Comparison of ENCODE assay signal across 38 cellular contexts in the genomic region with DNA sequence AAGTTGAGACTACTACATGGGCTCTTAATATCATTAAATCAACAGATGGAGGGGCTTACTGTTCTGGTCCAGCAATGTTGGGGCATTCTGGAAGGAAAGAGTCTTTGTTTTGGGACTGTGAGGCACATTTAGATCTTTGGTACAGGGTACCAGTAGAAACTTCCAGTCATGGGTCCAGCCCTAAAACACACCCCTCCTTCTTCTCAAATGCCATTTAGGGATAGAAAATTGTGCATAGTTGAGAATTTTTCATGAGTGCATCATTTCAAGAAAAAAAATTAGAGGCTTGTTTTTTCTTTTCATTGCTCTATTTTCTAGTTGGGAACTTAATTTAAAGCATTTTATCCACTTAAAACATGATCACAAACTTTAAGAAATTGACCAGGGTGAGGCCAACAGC. TPM values are rescaled to one million over a fixed set of nuclear protein-coding genes. Genes with fewer than 3 reads are reported as not detected.
"Had no signal": no experiment of that assay in that cellular context is flagged by ENCODE, and none has a peak within 500 bp of the region (broad histone marks: within the 10 kb centered on the region; RNA-seq: fewer than 3 reads in every experiment).

No MANE protein-coding gene starts in this region.

- H3K27ac ChIP-seq: adrenal gland, brain microvascular endothelial cell, dorsolateral prefrontal cortex, pancreas, prostate gland, upper lobe of right lung had no signal

- H3K4me1 ChIP-seq: adrenal gland, pancreas, prostate gland, upper lobe of right lung had no signal

- H3K4me3 Mint-ChIP-seq: activated CD4-positive, alpha-beta T cell treated with anti-CD3 and anti-CD28 coated beads for 36 hours; activated CD8-positive, alpha-beta memory T cell treated with anti-CD3 and anti-CD28 coated beads, Interleukin-2, amount 10 ng/mL, durations not matched to agents 7 days and 5 days; activated CD8-positive, alpha-beta T cell treated with anti-CD3 and anti-CD28 coated beads, Interleukin-2, amount 10 ng/mL, durations not matched to agents 7 days and 5 days; activated naive CD8-positive, alpha-beta T cell; immature natural killer cell; memory B cell; naive thymus-derived CD8-positive, alpha-beta T cell; neural crest cell; stimulated activated effector memory CD8-positive, alpha-beta T cell treated with anti-CD3 and anti-CD28 coated beads, Interleukin-12 subunit alpha, Interleukin-12 subunit beta, amount 100 ng/mL, for 72 hours; stimulated activated naive CD8-positive, alpha-beta T cell treated with anti-CD3 and anti-CD28 coated beads, Interleukin-15, Interleukin-2, amounts not matched to agents 100 ng/mL and 50 ng/mL, for 24 hours; T-helper 2 cell treated with Interferon-gamma antibody and Interleukin-4, amounts not matched to agents 5 μg/mL and 100 μg/mL, for 36 hours had no signal

- H3K36me3 ChIP-seq: adrenal gland, brain microvascular endothelial cell, pancreas, prostate gland, upper lobe of right lung had no signal

- ATAC-seq: activated CD4-positive, alpha-beta T cell treated with anti-CD3 and anti-CD28 coated beads for 36 hours; activated CD8-positive, alpha-beta memory T cell treated with anti-CD3 and anti-CD28 coated beads, Interleukin-2, amount 10 ng/mL, durations not matched to agents 7 days and 5 days; activated CD8-positive, alpha-beta T cell treated with anti-CD3 and anti-CD28 coated beads, Interleukin-2, amount 10 ng/mL, durations not matched to agents 7 days and 5 days; naive thymus-derived CD8-positive, alpha-beta T cell; pancreas; sciatic nerve; stimulated activated effector memory CD8-positive, alpha-beta T cell treated with anti-CD3 and anti-CD28 coated beads, Interleukin-12 subunit alpha, Interleukin-12 subunit beta, amount 100 ng/mL, for 72 hours; upper lobe of right lung had no signal

- DNase-seq: activated CD4-positive, alpha-beta T cell treated with anti-CD3 and anti-CD28 coated beads for 36 hours; activated CD4-positive, CD25-positive, alpha-beta regulatory T cell; activated CD8-positive, alpha-beta memory T cell treated with anti-CD3 and anti-CD28 coated beads, Interleukin-2, amount 10 ng/mL, durations not matched to agents 7 days and 5 days; activated CD8-positive, alpha-beta T cell treated with anti-CD3 and anti-CD28 coated beads, Interleukin-2, amount 10 ng/mL, durations not matched to agents 7 days and 5 days; activated naive CD4-positive, alpha-beta T cell; activated T-cell treated with anti-CD3 and anti-CD28 coated beads, Interleukin-2, amount 50 U/mL, for 48 hours; adrenal gland; aorta; brain microvascular endothelial cell; caudate nucleus; dorsolateral prefrontal cortex; effector memory CD4-positive, alpha-beta T cell; foreskin fibroblast; head of caudate nucleus; hypothalamus; immature natural killer cell; naive thymus-derived CD8-positive, alpha-beta T cell; nucleus accumbens; pancreas; retina; stimulated activated CD4-positive, alpha-beta T cell treated with anti-CD3 and anti-CD28 coated beads, Interleukin-12 subunit alpha, Interleukin-12 subunit beta, amount 100 ng/mL, for 4 hours; stimulated activated CD4-positive, alpha-beta T cell treated with anti-CD3 and anti-CD28 coated beads, Interleukin-4, amount 100 ng/mL, for 1 hour; T-helper 1 cell; upper lobe of right lung had no signal

- H3K27ac Mint-ChIP-seq: activated CD4-positive, alpha-beta T cell treated with anti-CD3 and anti-CD28 coated beads for 36 hours; activated CD8-positive, alpha-beta memory T cell treated with anti-CD3 and anti-CD28 coated beads, Interleukin-2, amount 10 ng/mL, durations not matched to agents 7 days and 5 days; activated CD8-positive, alpha-beta T cell treated with anti-CD3 and anti-CD28 coated beads, Interleukin-2, amount 10 ng/mL, durations not matched to agents 7 days and 5 days; activated naive CD8-positive, alpha-beta T cell; activated T-helper 2 cell treated with anti-CD3 and anti-CD28 coated beads, Interferon-gamma antibody, Interleukin-2, Interleukin-4, amounts not matched to agents 10 μg/mL and 5 μg/mL and 100 μg/mL, durations not matched to agents 14 hours and 24 hours and 36 hours; immature natural killer cell; memory B cell; naive thymus-derived CD8-positive, alpha-beta T cell; stimulated activated effector memory CD8-positive, alpha-beta T cell treated with anti-CD3 and anti-CD28 coated beads, Interleukin-12 subunit alpha, Interleukin-12 subunit beta, amount 100 ng/mL, for 72 hours; stimulated activated naive CD8-positive, alpha-beta T cell treated with anti-CD3 and anti-CD28 coated beads, Interleukin-15, Interleukin-2, amounts not matched to agents 100 ng/mL and 50 ng/mL, for 24 hours; T-helper 2 cell treated with Interferon-gamma antibody and Interleukin-4, amounts not matched to agents 5 μg/mL and 100 μg/mL, for 36 hours had no signal

- H3K36me3 Mint-ChIP-seq: activated naive CD8-positive, alpha-beta T cell; immature natural killer cell; memory B cell; stimulated activated effector memory CD8-positive, alpha-beta T cell treated with anti-CD3 and anti-CD28 coated beads, Interleukin-12 subunit alpha, Interleukin-12 subunit beta, amount 100 ng/mL, for 72 hours had no signal

- H3K9me3 ChIP-seq: adrenal gland, pancreas, prostate gland, upper lobe of right lung had no signal

- H3K4me3 ChIP-seq: adrenal gland, dorsolateral prefrontal cortex, pancreas, prostate gland, skin epidermis, upper lobe of right lung had no signal

- H3K27me3 ChIP-seq: brain microvascular endothelial cell, pancreas, upper lobe of right lung had no signal

- H3K9me3 Mint-ChIP-seq: activated T-helper 2 cell treated with anti-CD3 and anti-CD28 coated beads, Interferon-gamma antibody, Interleukin-2, Interleukin-4, amounts not matched to agents 10 μg/mL and 5 μg/mL and 100 μg/mL, durations not matched to agents 14 hours and 24 hours and 36 hours; immature natural killer cell; memory B cell; neural crest cell; stimulated activated effector memory CD8-positive, alpha-beta T cell treated with anti-CD3 and anti-CD28 coated beads, Interleukin-12 subunit alpha, Interleukin-12 subunit beta, amount 100 ng/mL, for 72 hours; stimulated activated naive CD8-positive, alpha-beta T cell treated with anti-CD3 and anti-CD28 coated beads, Interleukin-15, Interleukin-2, amounts not matched to agents 100 ng/mL and 50 ng/mL, for 24 hours; T-helper 2 cell treated with Interferon-gamma antibody and Interleukin-4, amounts not matched to agents 5 μg/mL and 100 μg/mL, for 36 hours had no signal

- H3K4me1 Mint-ChIP-seq: activated CD4-positive, alpha-beta T cell treated with anti-CD3 and anti-CD28 coated beads for 36 hours; immature natural killer cell; neural crest cell; stimulated activated effector memory CD8-positive, alpha-beta T cell treated with anti-CD3 and anti-CD28 coated beads, Interleukin-12 subunit alpha, Interleukin-12 subunit beta, amount 100 ng/mL, for 72 hours had no signal

RNA-seq across cellular contexts. Expression of a gene that starts 4.1 kb away (rescaled TPM):
- total RNA-seq: activated CD4-positive, alpha-beta T cell treated with anti-CD3 and anti-CD28 coated beads for 36 hours; activated CD8-positive, alpha-beta memory T cell treated with anti-CD3 and anti-CD28 coated beads, Interleukin-2, amount 10 ng/mL, durations not matched to agents 7 days and 5 days; activated CD8-positive, alpha-beta T cell treated with anti-CD3 and anti-CD28 coated beads, Interleukin-2, amount 10 ng/mL, durations not matched to agents 7 days and 5 days; activated T-helper 2 cell treated with anti-CD3 and anti-CD28 coated beads, Interferon-gamma antibody, Interleukin-2, Interleukin-4, amounts not matched to agents 10 μg/mL and 5 μg/mL and 100 μg/mL, durations not matched to agents 14 hours and 24 hours and 36 hours; adrenal gland; epithelial cell of proximal tubule; kidney epithelial cell; lower leg skin; naive thymus-derived CD8-positive, alpha-beta T cell; neural crest cell; pancreas; prostate gland; sciatic nerve; subcutaneous adipose tissue; upper lobe of right lung had no signal
- polyA plus RNA-seq: aorta; immature natural killer cell; naive thymus-derived CD8-positive, alpha-beta T cell; pancreas had no signal
